ENCODE assay signal across 1 cellular context in the genomic region with DNA sequence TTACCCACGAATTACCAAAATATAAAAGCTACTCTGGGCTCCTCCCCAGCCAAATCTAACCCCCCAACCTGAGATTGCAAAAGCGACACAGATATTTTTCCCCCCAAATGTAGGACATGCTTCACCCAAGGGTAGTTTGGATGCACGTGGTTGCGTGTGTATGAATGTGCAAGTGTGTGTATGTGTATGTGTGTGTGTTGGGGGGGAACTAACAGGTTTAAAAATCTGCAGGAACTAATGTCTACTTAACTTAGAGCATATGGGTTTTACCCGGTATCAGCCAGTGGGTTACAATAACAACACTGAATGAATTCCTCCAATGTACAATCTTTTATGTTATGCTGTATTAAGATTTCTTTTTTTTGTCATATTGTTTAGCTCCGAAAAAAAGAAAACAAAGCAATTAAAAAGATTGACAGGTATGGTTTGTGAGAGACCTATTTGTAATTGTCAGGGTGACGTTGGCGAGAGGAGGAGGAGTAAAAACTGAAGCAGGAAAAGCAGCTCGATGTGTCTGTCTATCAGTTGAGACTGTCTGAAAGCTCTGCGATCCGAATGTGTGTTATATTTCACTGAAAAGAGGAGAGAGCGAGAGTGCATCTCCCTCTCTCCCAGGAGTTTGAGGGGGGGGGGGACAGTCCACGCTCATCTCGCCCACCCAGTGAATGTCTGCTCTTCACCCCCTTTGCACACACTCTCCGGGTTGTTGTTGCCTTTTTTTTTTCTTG.
A peak's percentile ranks its signal among the peaks of the same experiment; 100 is the strongest.
TF ChIP-seq lines count a peak whose summit lies in the region.

A gene with protein sequence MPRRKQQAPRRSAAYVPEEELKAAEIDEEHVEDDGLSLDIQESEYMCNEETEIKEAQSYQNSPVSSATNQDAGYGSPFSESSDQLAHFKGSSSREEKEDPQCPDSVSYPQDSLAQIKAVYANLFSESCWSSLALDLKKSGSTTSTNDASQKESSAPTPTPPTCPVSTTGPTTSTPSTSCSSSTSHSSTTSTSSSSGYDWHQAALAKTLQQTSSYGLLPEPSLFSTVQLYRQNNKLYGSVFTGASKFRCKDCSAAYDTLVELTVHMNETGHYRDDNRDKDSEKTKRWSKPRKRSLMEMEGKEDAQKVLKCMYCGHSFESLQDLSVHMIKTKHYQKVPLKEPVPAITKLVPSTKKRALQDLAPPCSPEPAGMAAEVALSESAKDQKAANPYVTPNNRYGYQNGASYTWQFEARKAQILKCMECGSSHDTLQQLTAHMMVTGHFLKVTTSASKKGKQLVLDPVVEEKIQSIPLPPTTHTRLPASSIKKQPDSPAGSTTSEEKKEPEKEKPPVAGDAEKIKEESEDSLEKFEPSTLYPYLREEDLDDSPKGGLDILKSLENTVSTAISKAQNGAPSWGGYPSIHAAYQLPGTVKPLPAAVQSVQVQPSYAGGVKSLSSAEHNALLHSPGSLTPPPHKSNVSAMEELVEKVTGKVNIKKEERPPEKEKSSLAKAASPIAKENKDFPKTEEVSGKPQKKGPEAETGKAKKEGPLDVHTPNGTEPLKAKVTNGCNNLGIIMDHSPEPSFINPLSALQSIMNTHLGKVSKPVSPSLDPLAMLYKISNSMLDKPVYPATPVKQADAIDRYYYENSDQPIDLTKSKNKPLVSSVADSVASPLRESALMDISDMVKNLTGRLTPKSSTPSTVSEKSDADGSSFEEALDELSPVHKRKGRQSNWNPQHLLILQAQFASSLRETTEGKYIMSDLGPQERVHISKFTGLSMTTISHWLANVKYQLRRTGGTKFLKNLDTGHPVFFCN (N-terminal part only) (plus strand): TSS at position 524 of the 728 bp plus-strand sequence. CDS start 1,080 bp downstream, outside the sequence.

TF ChIP-seq in GM12878, 131 proteins besides CTCF, POLR2A, EP300 and RAD21 (continued from another document and continues in another):
- TF ChIP-seq ASH2L (IDR thresholded peaks at IDR 0.05; ENCODE audit: borderline replicate concordance, low read depth): peak; percentile 40; the same call in 1 of the 2 replicates
- TF ChIP-seq SRF (IDR thresholded peaks at IDR 0.05; ENCODE audit: low read depth in 2 of 2, low read length in 2 of 2): peak; percentile 64 to 98
- TF ChIP-seq, protein P1, sequence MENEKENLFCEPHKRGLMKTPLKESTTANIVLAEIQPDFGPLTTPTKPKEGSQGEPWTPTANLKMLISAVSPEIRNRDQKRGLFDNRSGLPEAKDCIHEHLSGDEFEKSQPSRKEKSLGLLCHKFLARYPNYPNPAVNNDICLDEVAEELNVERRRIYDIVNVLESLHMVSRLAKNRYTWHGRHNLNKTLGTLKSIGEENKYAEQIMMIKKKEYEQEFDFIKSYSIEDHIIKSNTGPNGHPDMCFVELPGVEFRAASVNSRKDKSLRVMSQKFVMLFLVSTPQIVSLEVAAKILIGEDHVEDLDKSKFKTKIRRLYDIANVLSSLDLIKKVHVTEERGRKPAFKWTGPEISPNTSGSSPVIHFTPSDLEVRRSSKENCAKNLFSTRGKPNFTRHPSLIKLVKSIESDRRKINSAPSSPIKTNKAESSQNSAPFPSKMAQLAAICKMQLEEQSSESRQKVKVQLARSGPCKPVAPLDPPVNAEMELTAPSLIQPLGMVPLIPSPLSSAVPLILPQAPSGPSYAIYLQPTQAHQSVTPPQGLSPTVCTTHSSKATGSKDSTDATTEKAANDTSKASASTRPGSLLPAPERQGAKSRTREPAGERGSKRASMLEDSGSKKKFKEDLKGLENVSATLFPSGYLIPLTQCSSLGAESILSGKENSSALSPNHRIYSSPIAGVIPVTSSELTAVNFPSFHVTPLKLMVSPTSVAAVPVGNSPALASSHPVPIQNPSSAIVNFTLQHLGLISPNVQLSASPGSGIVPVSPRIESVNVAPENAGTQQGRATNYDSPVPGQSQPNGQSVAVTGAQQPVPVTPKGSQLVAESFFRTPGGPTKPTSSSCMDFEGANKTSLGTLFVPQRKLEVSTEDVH (IDR thresholded peaks at IDR 0.05; ENCODE audit: low read depth, partially characterized antibody): no peak
- TF ChIP-seq CBFB (IDR thresholded peaks at IDR 0.05; ENCODE audit: low read depth): no peak
- TF ChIP-seq E2F4 (IDR thresholded peaks at IDR 0.05; ENCODE audit: low read depth, low read length): no peak
- peak; percentile 40; the same call in 1 of the 2 replicates for TF ChIP-seq HCFC1 (IDR thresholded peaks at IDR 0.05; ENCODE audit: low read length)
- TF ChIP-seq MEF2A (IDR thresholded peaks at IDR 0.05; ENCODE audit: insufficient read depth, low read depth, low read length): no peak
- no peak for TF ChIP-seq BRCA1 (IDR thresholded peaks at IDR 0.05; ENCODE audit: low read depth, low read length)
- no peak for TF ChIP-seq GABPA (IDR thresholded peaks at IDR 0.05; ENCODE audit: low read depth)
- no peak for TF ChIP-seq CEBPB (IDR thresholded peaks at IDR 0.05; ENCODE audit: borderline replicate concordance in 1 of 2, low read depth in 2 of 2, low read length in 2 of 2)
- peak; percentile 49; the same call in 1 of the 2 replicates for TF ChIP-seq DPF2 (IDR thresholded peaks at IDR 0.05)
- no peak for TF ChIP-seq HSF1 (IDR thresholded peaks at IDR 0.05; ENCODE audit: low read depth, low read length)
- TF ChIP-seq YBX1 (IDR thresholded peaks at IDR 0.05): no peak
- TF ChIP-seq TCF7 (IDR thresholded peaks at IDR 0.05; ENCODE audit: borderline replicate concordance): no peak
- TF ChIP-seq RB1 (IDR thresholded peaks at IDR 0.05; ENCODE audit: borderline replicate concordance): no peak
- no peak for TF ChIP-seq HDGF (IDR thresholded peaks at IDR 0.05)
- no peak for TF ChIP-seq CHD2 (IDR thresholded peaks at IDR 0.05; ENCODE audit: borderline replicate concordance, low read depth, low read length)
- TF ChIP-seq RBBP5 (conservative IDR thresholded peaks at IDR 0.05): no peak
- TF ChIP-seq RAD51 (IDR thresholded peaks at IDR 0.05): peak; percentile 21; the same call in 1 of the 2 replicates
- peak; percentile 30 to 40; a peak in 3 of 4 replicates for TF ChIP-seq IKZF2 (IDR thresholded peaks at IDR 0.05)
- TF ChIP-seq CBX3 (IDR thresholded peaks at IDR 0.05; ENCODE audit: borderline replicate concordance, low read depth): no peak
- no peak for TF ChIP-seq HDAC2 (IDR thresholded peaks at IDR 0.05)
- peak; percentile 88 for TF ChIP-seq POLR2AphosphoS2 (IDR thresholded peaks at IDR 0.05; ENCODE audit: low read depth, low read length)
- TF ChIP-seq NFXL1 (IDR thresholded peaks at IDR 0.05; ENCODE audit: borderline replicate concordance): no peak
- TF ChIP-seq GATAD2B (conservative IDR thresholded peaks at IDR 0.05; ENCODE audit: low read depth): no peak
- 0 out of 2 replicates have a peak, but pooled peaks have one; percentile 61 for TF ChIP-seq CBX5 (IDR thresholded peaks at IDR 0.05; ENCODE audit: low read depth)
- TF ChIP-seq, protein P2, sequence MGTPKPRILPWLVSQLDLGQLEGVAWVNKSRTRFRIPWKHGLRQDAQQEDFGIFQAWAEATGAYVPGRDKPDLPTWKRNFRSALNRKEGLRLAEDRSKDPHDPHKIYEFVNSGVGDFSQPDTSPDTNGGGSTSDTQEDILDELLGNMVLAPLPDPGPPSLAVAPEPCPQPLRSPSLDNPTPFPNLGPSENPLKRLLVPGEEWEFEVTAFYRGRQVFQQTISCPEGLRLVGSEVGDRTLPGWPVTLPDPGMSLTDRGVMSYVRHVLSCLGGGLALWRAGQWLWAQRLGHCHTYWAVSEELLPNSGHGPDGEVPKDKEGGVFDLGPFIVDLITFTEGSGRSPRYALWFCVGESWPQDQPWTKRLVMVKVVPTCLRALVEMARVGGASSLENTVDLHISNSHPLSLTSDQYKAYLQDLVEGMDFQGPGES (IDR thresholded peaks at IDR 0.05): no peak
- 0 out of 2 replicates have a peak, but pooled peaks have one; percentile 38 for TF ChIP-seq EZH2 (IDR thresholded peaks at IDR 0.05; ENCODE audit: borderline replicate concordance, control insufficient read depth, low read depth, low read length)
- peak; percentile 27; the same call in 1 of the 2 replicates for TF ChIP-seq RUNX3 (IDR thresholded peaks at IDR 0.05; ENCODE audit: low read length)
- TF ChIP-seq USF2 (IDR thresholded peaks at IDR 0.05; ENCODE audit: borderline replicate concordance, low read depth, low read length): no peak
- TF ChIP-seq MYC (IDR thresholded peaks at IDR 0.05; ENCODE audit: insufficient read depth, insufficient read length, insufficient replicate concordance, low read length, severe bottlenecking): no peak
- TF ChIP-seq HDAC6 (IDR thresholded peaks at IDR 0.05; ENCODE audit: unreplicated experiment): no peak
- no peak for TF ChIP-seq KDM1A (IDR thresholded peaks at IDR 0.05; ENCODE audit: borderline replicate concordance)
- TF ChIP-seq, protein P3, sequence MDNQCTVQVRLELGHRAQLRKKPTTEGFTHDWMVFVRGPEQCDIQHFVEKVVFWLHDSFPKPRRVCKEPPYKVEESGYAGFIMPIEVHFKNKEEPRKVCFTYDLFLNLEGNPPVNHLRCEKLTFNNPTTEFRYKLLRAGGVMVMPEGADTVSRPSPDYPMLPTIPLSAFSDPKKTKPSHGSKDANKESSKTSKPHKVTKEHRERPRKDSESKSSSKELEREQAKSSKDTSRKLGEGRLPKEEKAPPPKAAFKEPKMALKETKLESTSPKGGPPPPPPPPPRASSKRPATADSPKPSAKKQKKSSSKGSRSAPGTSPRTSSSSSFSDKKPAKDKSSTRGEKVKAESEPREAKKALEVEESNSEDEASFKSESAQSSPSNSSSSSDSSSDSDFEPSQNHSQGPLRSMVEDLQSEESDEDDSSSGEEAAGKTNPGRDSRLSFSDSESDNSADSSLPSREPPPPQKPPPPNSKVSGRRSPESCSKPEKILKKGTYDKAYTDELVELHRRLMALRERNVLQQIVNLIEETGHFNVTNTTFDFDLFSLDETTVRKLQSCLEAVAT (IDR thresholded peaks at IDR 0.05): peak; percentile 100
- TF ChIP-seq TAF1 (IDR thresholded peaks at IDR 0.05; ENCODE audit: borderline replicate concordance, low read depth, low read length): peak; percentile 71; the same call in 1 of the 2 replicates
- no peak for TF ChIP-seq JUNB (IDR thresholded peaks at IDR 0.05)
- no peak for TF ChIP-seq BMI1 (IDR thresholded peaks at IDR 0.05; ENCODE audit: borderline replicate concordance)
- no peak for TF ChIP-seq NRF1 (conservative IDR thresholded peaks at IDR 0.05; ENCODE audit: low read depth, low read length)
- TF ChIP-seq ZNF384 (IDR thresholded peaks at IDR 0.05; ENCODE audit: borderline replicate concordance, low read depth, low read length): no peak
- no peak for TF ChIP-seq IRF4 (IDR thresholded peaks at IDR 0.05; ENCODE audit: low read depth, low read length)
- TF ChIP-seq CHD1 (IDR thresholded peaks at IDR 0.05; ENCODE audit: low read depth, low read length): no peak
- no peak for TF ChIP-seq SMC3 (IDR thresholded peaks at IDR 0.05; ENCODE audit: borderline replicate concordance, low read length)
- TF ChIP-seq CREM (IDR thresholded peaks at IDR 0.05; ENCODE audit: low read depth): peak; percentile 61
- no peak for TF ChIP-seq FOS (IDR thresholded peaks at IDR 0.05; ENCODE audit: borderline replicate concordance, extremely low read depth, insufficient read length)
- TF ChIP-seq, protein P4, sequence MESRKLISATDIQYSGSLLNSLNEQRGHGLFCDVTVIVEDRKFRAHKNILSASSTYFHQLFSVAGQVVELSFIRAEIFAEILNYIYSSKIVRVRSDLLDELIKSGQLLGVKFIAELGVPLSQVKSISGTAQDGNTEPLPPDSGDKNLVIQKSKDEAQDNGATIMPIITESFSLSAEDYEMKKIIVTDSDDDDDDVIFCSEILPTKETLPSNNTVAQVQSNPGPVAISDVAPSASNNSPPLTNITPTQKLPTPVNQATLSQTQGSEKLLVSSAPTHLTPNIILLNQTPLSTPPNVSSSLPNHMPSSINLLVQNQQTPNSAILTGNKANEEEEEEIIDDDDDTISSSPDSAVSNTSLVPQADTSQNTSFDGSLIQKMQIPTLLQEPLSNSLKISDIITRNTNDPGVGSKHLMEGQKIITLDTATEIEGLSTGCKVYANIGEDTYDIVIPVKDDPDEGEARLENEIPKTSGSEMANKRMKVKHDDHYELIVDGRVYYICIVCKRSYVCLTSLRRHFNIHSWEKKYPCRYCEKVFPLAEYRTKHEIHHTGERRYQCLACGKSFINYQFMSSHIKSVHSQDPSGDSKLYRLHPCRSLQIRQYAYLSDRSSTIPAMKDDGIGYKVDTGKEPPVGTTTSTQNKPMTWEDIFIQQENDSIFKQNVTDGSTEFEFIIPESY (IDR thresholded peaks at IDR 0.05): no peak
- peak; percentile 60; the same call in 1 of the 2 replicates for TF ChIP-seq MXI1 (IDR thresholded peaks at IDR 0.05; ENCODE audit: low read depth, low read length)
